ENCODE assay signal across 9 cellular contexts in genomic region chr4:1871471-1872021, GRCh38. TPM values are rescaled to one million over a fixed set of nuclear protein-coding genes. Genes with fewer than 3 reads are reported as not detected.
A peak's percentile ranks its signal among the peaks of the same experiment; 100 is the strongest.
DNase-seq lines count a peak whose midpoint lies in the region; ATAC-seq lines count a peak whose summit lies in the region.
"Had no signal": no experiment of that assay in that cellular context is flagged by ENCODE, and none has a peak within 500 bp of the region (broad histone marks: within the 10 kb centered on the region; RNA-seq: fewer than 3 reads in every experiment).

No MANE protein-coding gene starts in this region.

- H3K27ac ChIP-seq in iPS-18a (ENCODE audit: low read length) (no peak overlapping the region), subcutaneous abdominal adipose tissue (ENCODE audit: low read depth, low read length) (no peak overlapping the region)

- H3K27me3 ChIP-seq in iPS-18a (ENCODE audit: control insufficient read depth, insufficient read depth, low read length) (peaks cover 32% of the 10 kb centered on the region), subcutaneous abdominal adipose tissue (ENCODE audit: control insufficient read depth in 5 of 5, insufficient read depth in 4 of 5, low read length in 5 of 5) (peaks cover 0 to 5% (median 4%) of the 10 kb centered on the region in 5 donors)

- H3K27ac Mint-ChIP-seq in activated naive CD8-positive, alpha-beta T cell treated with anti-CD3 and anti-CD28 coated beads, Interleukin-2, amount 10 ng/mL, durations not matched to agents 7 days and 5 days: no peak overlapping the region

- peak; percentile 1 for ATAC-seq in GM18873 (IDR thresholded peaks at IDR 0.05; ENCODE audit: low FRiP score, unreplicated experiment)
- ATAC-seq in HG03064 (IDR thresholded peaks at IDR 0.05; ENCODE audit: low read depth, unreplicated experiment): peak; percentile 10
- peak; percentile 2 for ATAC-seq in activated naive CD8-positive, alpha-beta T cell treated with anti-CD3 and anti-CD28 coated beads, Interleukin-2, amount 10 ng/mL, durations not matched to agents 7 days and 5 days (ENCODE audit: low read depth)

- peak overlapping the region; percentile 52 for H3K9ac ChIP-seq in iPS-18a (ENCODE audit: low read length)
- peak overlapping the region in 2 of 5 donors; percentile 81 to 86 for H3K9ac ChIP-seq in subcutaneous abdominal adipose tissue (ENCODE audit: low read length in 5 of 5)

- H3K9me3 Mint-ChIP-seq in activated naive CD8-positive, alpha-beta T cell treated with anti-CD3 and anti-CD28 coated beads, Interleukin-2, amount 10 ng/mL, durations not matched to agents 7 days and 5 days: no peaks in the 10 kb centered on the region
- H3K9me3 Mint-ChIP-seq: naive thymus-derived CD8-positive, alpha-beta T cell had no signal

- H3K36me3 Mint-ChIP-seq in activated naive CD8-positive, alpha-beta T cell treated with anti-CD3 and anti-CD28 coated beads, Interleukin-2, amount 10 ng/mL, durations not matched to agents 7 days and 5 days: peaks cover 12% of the 10 kb centered on the region
- H3K36me3 Mint-ChIP-seq: naive thymus-derived CD8-positive, alpha-beta T cell had no signal

- no peak overlapping the region for H3K4me3 Mint-ChIP-seq in activated naive CD8-positive, alpha-beta T cell treated with anti-CD3 and anti-CD28 coated beads, Interleukin-2, amount 10 ng/mL, durations not matched to agents 7 days and 5 days

- DNase-seq in AG08396 (ENCODE audit: low spot score) (peak; percentile 70), NCI-H2171 treated with DMSO at 0.1 percent for 48 hours (lab: John Stamatoyannopoulos, UW) (no peak), mesenteric fat pad (ENCODE audit: low spot score) (no peak)
- DNase-seq in activated naive CD8-positive, alpha-beta T cell treated with anti-CD3 and anti-CD28 coated beads, Interleukin-2, amount 10 ng/mL, durations not matched to agents 7 days and 5 days: peak; percentile 74

- H3K9me3 ChIP-seq in iPS-18a (ENCODE audit: control insufficient read depth, low read depth, low read length) (no peaks in the 10 kb centered on the region), subcutaneous abdominal adipose tissue (ENCODE audit: control insufficient read depth in 5 of 5, low read length in 5 of 5) (no peaks in the 10 kb centered on the region)

- H3K4me1 Mint-ChIP-seq in activated naive CD8-positive, alpha-beta T cell treated with anti-CD3 and anti-CD28 coated beads, Interleukin-2, amount 10 ng/mL, durations not matched to agents 7 days and 5 days: peaks cover 33% of the 10 kb centered on the region

- H3K4me3 ChIP-seq in iPS-18a (ENCODE audit: low read length) (peak overlapping the region; percentile 93), subcutaneous abdominal adipose tissue (ENCODE audit: low read depth in 1 of 5, low read length in 5 of 5) (peak overlapping the region in 4 of 5 donors; percentile 67 to 85 (median 71))

- H3K36me3 ChIP-seq in iPS-18a (ENCODE audit: control insufficient read depth, low read depth, low read length): no peaks in the 10 kb centered on the region
- no peaks in the 10 kb centered on the region for H3K36me3 ChIP-seq in subcutaneous abdominal adipose tissue (ENCODE audit: control insufficient read depth in 5 of 5, insufficient read depth in 5 of 5, low read length in 5 of 5)

- H3K27me3 Mint-ChIP-seq in activated naive CD8-positive, alpha-beta T cell treated with anti-CD3 and anti-CD28 coated beads, Interleukin-2, amount 10 ng/mL, durations not matched to agents 7 days and 5 days: no peaks in the 10 kb centered on the region

- POLR2A ChIA-PET in activated naive CD8-positive, alpha-beta T cell treated with anti-CD3 and anti-CD28 coated beads, Interleukin-2, amount 10 ng/mL, durations not matched to agents 7 days and 5 days (lab: Charles Lee): no interaction called here

- H3K4me1 ChIP-seq in iPS-18a (ENCODE audit: control insufficient read depth, low read depth, low read length) (peaks cover 7% of the 10 kb centered on the region), subcutaneous abdominal adipose tissue (ENCODE audit: control insufficient read depth in 5 of 5, insufficient read depth in 5 of 5, low read length in 5 of 5) (peaks cover 0 to 24% (median 20%) of the 10 kb centered on the region in 5 donors)

RNA-seq across cellular contexts. Expression of gene NSD2, which starts 0.4 kb away (rescaled TPM):
- 100 to 1,000 TPM; 218 to 231 TPM for total RNA-seq in activated naive CD8-positive, alpha-beta T cell treated with anti-CD3 and anti-CD28 coated beads, Interleukin-2, amount 10 ng/mL, durations not matched to agents 7 days and 5 days
- 43.7 TPM for total RNA-seq in mesenteric fat pad

RNA-seq across cellular contexts. Expression of gene LETM1, which starts 15.6 kb away (rescaled TPM):
- total RNA-seq in activated naive CD8-positive, alpha-beta T cell treated with anti-CD3 and anti-CD28 coated beads, Interleukin-2, amount 10 ng/mL, durations not matched to agents 7 days and 5 days: 10 to 100 TPM; 44.0 to 45.8 TPM
- total RNA-seq in mesenteric fat pad: 75.1 TPM

Comparison
In these comparisons a context has a peak if more than half of its experiments do, and no peak if none do; other contexts are left out.
1. DNase-seq: peak in AG08396 (single experiment) and activated naive CD8-positive, alpha-beta T cell treated with anti-CD3 and anti-CD28 coated beads, Interleukin-2, amount 10 ng/mL, durations not matched to agents 7 days and 5 days (single experiment); none in NCI-H2171 treated with DMSO at 0.1 percent for 48 hours (single experiment) and mesenteric fat pad (single experiment).
2. Peak in every context shown above with its lines, with median percentiles within 50 percentile points of each other: ATAC-seq.